Comparison of ENCODE assay signal across 25 cellular contexts in genomic region chr7:125526958-125527357, GRCh38.
"Had no signal": no experiment of that assay in that cellular context is flagged by ENCODE, and none has a peak within 500 bp of the region (broad histone marks: within the 10 kb centered on the region; RNA-seq: fewer than 3 reads in every experiment).

No MANE protein-coding gene starts in this region.

- H3K27me3 ChIP-seq: neural progenitor cell, ovary, right lobe of liver, sigmoid colon, stomach, suprapubic skin, testis, tibial artery, transverse colon, vagina had no signal

- H3K4me3 ChIP-seq: neural progenitor cell, ovary, psoas muscle, right lobe of liver, sigmoid colon, stomach, suprapubic skin, testis, tibial artery, transverse colon, vagina had no signal

- H3K27ac ChIP-seq: neural progenitor cell, ovary, parathyroid adenoma, psoas muscle, right lobe of liver, sigmoid colon, stomach, suprapubic skin, testis, tibial artery, transverse colon, vagina had no signal

- FAIRE-seq: urothelium cell line had no signal

- H2AFZ ChIP-seq: neural progenitor cell, parathyroid adenoma had no signal

- DNase-seq: natural killer cell; occipital lobe; ovary; posterior cingulate gyrus; psoas muscle; right cardiac atrium; right lobe of liver; sigmoid colon; small intestine; stimulated activated CD4-positive, alpha-beta T cell treated with anti-CD3 and anti-CD28 coated beads, Interleukin-15, amount 100 ng/mL, for 24 hours; stimulated activated CD4-positive, alpha-beta T cell treated with anti-CD3 and anti-CD28 coated beads, Interleukin-2, amount 100 ng/mL, for 24 hours; stimulated activated CD4-positive, alpha-beta T cell treated with anti-CD3 and anti-CD28 coated beads, Interleukin-2, amount 100 ng/mL, for 48 hours; stimulated activated CD4-positive, alpha-beta T cell treated with anti-CD3 and anti-CD28 coated beads, Interleukin-4, amount 100 ng/mL, for 24 hours; stimulated activated naive B cell treated with anti-CD40 and anti-IgM and Interleukin-4, amounts not matched to agents 10 μg/mL and 1 μg/mL and 100 μg/mL, for 72 hours; stimulated activated naive CD4-positive, alpha-beta T cell treated with Interleukin-2 at 50 U/mL for 16 hours; stomach; testis; tibial artery; transverse colon had no signal

- H3K4me2 ChIP-seq: neural progenitor cell had no signal

- ATAC-seq: natural killer cell; psoas muscle; right cardiac atrium; right lobe of liver; stimulated activated effector memory CD8-positive, alpha-beta T cell treated with anti-CD3 and anti-CD28 coated beads, Interleukin-12 subunit alpha, Interleukin-12 subunit beta, amount 100 ng/mL, for 72 hours; stimulated activated naive B cell treated with anti-CD40 and anti-IgM and Interleukin-4, amounts not matched to agents 10 μg/mL and 1 μg/mL and 100 μg/mL, for 72 hours had no signal

- H3K36me3 ChIP-seq: neural progenitor cell, ovary, right lobe of liver, sigmoid colon, stomach, suprapubic skin, tibial artery, transverse colon, vagina had no signal

- H3K4me1 ChIP-seq: neural progenitor cell, parathyroid adenoma, psoas muscle, right lobe of liver, sigmoid colon, stomach, suprapubic skin, testis, tibial artery, transverse colon, vagina had no signal

- H3K79me2 ChIP-seq: parathyroid adenoma had no signal

- H3K9ac ChIP-seq: neural progenitor cell, parathyroid adenoma had no signal

- H3K9me3 ChIP-seq: ovary, psoas muscle, right lobe of liver, sigmoid colon, stomach, suprapubic skin, testis, tibial artery, transverse colon, vagina had no signal
